ENCODE assay signal across 8 cellular contexts in the genomic region with DNA sequence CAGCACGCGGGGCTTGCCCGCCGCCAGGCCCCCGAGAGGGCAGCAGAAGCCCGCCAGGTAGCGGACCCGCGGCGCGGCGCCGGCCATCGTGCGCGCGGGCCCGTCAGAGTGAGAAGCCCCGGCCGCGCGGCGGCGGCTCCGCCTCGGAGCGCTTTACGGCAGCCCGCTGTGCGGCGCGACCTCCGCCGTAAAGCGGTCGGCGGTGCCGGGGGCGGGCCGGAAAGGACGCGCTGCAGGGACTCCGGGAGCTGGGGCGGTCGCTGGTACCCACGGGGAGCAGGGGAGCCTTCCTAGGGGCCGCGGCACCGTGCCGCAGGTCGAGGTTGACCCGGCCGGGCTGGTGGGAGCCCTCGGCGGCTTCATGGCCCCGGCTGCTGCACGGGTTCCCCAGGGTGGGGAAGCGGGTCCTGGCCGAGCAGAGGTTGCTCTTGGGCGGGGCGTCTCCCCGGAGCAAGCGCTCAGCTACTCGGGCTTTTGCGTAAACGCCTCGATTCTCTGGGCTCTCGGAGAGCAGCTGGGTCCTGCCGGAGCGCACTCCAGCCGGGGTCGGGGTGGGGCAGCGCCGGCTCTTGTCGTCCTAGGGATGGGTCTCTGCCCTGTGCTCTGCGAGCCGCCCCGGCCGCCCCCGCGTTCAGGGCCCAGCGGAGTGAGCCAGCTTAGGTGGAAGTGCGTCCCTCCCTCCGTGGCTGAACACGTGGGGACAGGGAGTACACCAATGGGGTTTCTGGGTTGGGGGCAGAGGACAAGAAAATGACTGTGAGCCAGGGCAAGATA. TPM values are rescaled to one million over a fixed set of nuclear protein-coding genes. Genes with fewer than 3 reads are reported as not detected.
DNase-seq lines count a peak whose midpoint lies in the region; ATAC-seq and TF ChIP-seq lines count a peak whose summit lies in the region.

A gene with protein sequence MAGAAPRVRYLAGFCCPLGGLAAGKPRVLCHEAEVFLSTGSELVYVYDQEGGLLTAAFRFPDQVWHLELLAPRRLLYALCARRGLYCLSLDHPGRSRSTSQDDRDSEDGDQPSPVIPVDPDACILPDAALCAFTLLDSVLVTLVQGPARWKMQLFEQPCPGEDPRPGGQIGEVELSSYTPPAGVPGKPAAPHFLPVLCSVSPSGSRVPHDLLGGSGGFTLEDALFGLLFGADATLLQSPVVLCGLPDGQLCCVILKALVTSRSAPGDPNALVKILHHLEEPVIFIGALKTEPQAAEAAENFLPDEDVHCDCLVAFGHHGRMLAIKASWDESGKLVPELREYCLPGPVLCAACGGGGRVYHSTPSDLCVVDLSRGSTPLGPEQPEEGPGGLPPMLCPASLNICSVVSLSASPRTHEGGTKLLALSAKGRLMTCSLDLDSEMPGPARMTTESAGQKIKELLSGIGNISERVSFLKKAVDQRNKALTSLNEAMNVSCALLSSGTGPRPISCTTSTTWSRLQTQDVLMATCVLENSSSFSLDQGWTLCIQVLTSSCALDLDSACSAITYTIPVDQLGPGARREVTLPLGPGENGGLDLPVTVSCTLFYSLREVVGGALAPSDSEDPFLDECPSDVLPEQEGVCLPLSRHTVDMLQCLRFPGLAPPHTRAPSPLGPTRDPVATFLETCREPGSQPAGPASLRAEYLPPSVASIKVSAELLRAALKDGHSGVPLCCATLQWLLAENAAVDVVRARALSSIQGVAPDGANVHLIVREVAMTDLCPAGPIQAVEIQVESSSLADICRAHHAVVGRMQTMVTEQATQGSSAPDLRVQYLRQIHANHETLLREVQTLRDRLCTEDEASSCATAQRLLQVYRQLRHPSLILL (minus strand): TSS at position 110 of the 774 bp plus-strand sequence. CDS start 23 bp downstream, at position 87.

- no peaks in the 10 kb centered on the region for H3K9me3 Mint-ChIP-seq in CD4-positive, alpha-beta memory T cell
- no peaks in the 10 kb centered on the region for H3K9me3 Mint-ChIP-seq in nephron

- POLR2A ChIA-PET in CD4-positive, alpha-beta memory T cell (lab: Charles Lee; ENCODE audit: partially characterized antibody), result interaction anchor here (0.8 to 9.1 kb wide), 21 partner anchors 9 to 1098 kb away, joined by 3 to 138 read pairs (median 4); a partner anchor contains a TSS

- H3K4me3 Mint-ChIP-seq in CD4-positive, alpha-beta memory T cell, result peak within 1 kb of the TSS; percentile 89 to 93 (median 90)
- H3K4me3 Mint-ChIP-seq in nephron, result peak within 1 kb of the TSS; percentile 89 to 91 (median 91)

- TF ChIP-seq CTCF in fibroblast of pulmonary artery (IDR thresholded peaks at IDR 0.05; ENCODE audit: low read length, missing control alignments) (no peak), nephron (IDR thresholded peaks at IDR 0.05; ENCODE audit: unreplicated experiment in 3 of 3) (no peak)

- CTCF ChIA-PET in CD4-positive, alpha-beta memory T cell (lab: Charles Lee; ENCODE audit: partially characterized antibody), result interaction anchor here (0.8 to 1.7 kb wide), 4 partner anchors 33 to 49 kb away, joined by 3 to 10 read pairs (median 4); no protein-coding TSS in a partner anchor

- no peaks in the 10 kb centered on the region for H3K9me3 ChIP-seq in CD4-positive, alpha-beta memory T cell (ENCODE audit: control insufficient read depth in 1 of 2, low read length in 2 of 2)

- H3K27me3 ChIP-seq in CD4-positive, alpha-beta memory T cell (ENCODE audit: insufficient read depth, low read length), result no peaks in the 10 kb centered on the region

- intact Hi-C loops in CD4-positive, alpha-beta memory T cell (cut with micrococcal nuclease), result loop anchor here (1.0 to 5.0 kb wide), 6 partner anchors 33 to 280 kb away; a partner anchor contains a TSS

- H3K36me3 Mint-ChIP-seq in CD4-positive, alpha-beta memory T cell, result peaks cover 8 to 33% of the 10 kb centered on the region in 2 donors
- H3K36me3 Mint-ChIP-seq in nephron (ENCODE audit: low read depth), result peaks cover 20% of the 10 kb centered on the region

- H3K4me1 Mint-ChIP-seq in CD4-positive, alpha-beta memory T cell, result peaks cover 17 to 43% (median 28%) of the 10 kb centered on the region in 4 donors
- H3K4me1 Mint-ChIP-seq in nephron, result peaks cover 22% of the 10 kb centered on the region

- H3K4me1 ChIP-seq in CD4-positive, alpha-beta memory T cell (ENCODE audit: insufficient read depth, low read length), result peaks cover 24% of the 10 kb centered on the region

- peak within 1 kb of the TSS; percentile 91 to 97 (median 94) for H3K27ac Mint-ChIP-seq in CD4-positive, alpha-beta memory T cell
- peak within 1 kb of the TSS; percentile 81 to 90 (median 87) for H3K27ac Mint-ChIP-seq in nephron

- peak; percentile 52 for ATAC-seq in GM19395 (IDR thresholded peaks at IDR 0.05; ENCODE audit: unreplicated experiment)
- ATAC-seq in stimulated activated naive CD8-positive, alpha-beta T cell treated with anti-CD3 and anti-CD28 coated beads, Interleukin-15, Interleukin-2, amounts not matched to agents 100 U/mL and 50 U/mL, for 24 hours, result peak; percentile 55

- H3K36me3 ChIP-seq in CD4-positive, alpha-beta memory T cell (ENCODE audit: insufficient read depth, low read length), result peaks cover 16% of the 10 kb centered on the region

- H3K4me3 ChIP-seq in CD4-positive, alpha-beta memory T cell (ENCODE audit: low read length in 2 of 2), result peak within 1 kb of the TSS; percentile 81
- peak within 1 kb of the TSS; percentile 86 for H3K4me3 ChIP-seq in fibroblast of pulmonary artery (replicated peaks; ENCODE audit: low read depth, low read length)

- DNase-seq in CD4-positive, alpha-beta memory T cell, result peak; percentile 79 to 90 (median 87)
- DNase-seq in HUDEP-2 (lab: John Stamatoyannopoulos, UW; ENCODE audit: unreplicated experiment in 76 of 76), result peak in 67 of 76 experiments; percentile 14 to 86 (median 64)
- DNase-seq in RPMI8226, result peak; percentile 90
- DNase-seq in activated T-helper 9 cell treated with anti-CD3 and anti-CD28 coated beads, Interleukin-2, amount 50 U/mL, for 16 hours (ENCODE audit: low read depth), result peak; percentile 75
- peak; percentile 78 for DNase-seq in fibroblast of pulmonary artery (ENCODE audit: low read depth)
- peak; percentile 88 for DNase-seq in stimulated activated naive CD8-positive, alpha-beta T cell treated with anti-CD3 and anti-CD28 coated beads, Interleukin-15, Interleukin-2, amounts not matched to agents 100 U/mL and 50 U/mL, for 24 hours

- peak within 1 kb of the TSS; percentile 64 for H3K27ac ChIP-seq in CD4-positive, alpha-beta memory T cell (ENCODE audit: low read depth, low read length)

- no peaks in the 10 kb centered on the region for H3K27me3 Mint-ChIP-seq in CD4-positive, alpha-beta memory T cell
- H3K27me3 Mint-ChIP-seq in nephron (ENCODE audit: low read depth), result peaks cover 6% of the 10 kb centered on the region

RNA-seq across cellular contexts. Expression of the gene that starts here (rescaled TPM):
- total RNA-seq in CD4-positive, alpha-beta memory T cell, result 10 to 100 TPM; 51.0 to 56.0 TPM
- polyA plus RNA-seq in CD4-positive, alpha-beta memory T cell, result 10 to 100 TPM in 1 of 2 donors, 1 to 10 TPM in 1; 8.5 to 16.8 TPM

Comparison
In these comparisons a context has a peak if more than half of its experiments do, and no peak if none do; other contexts are left out.
1. Peak in every context shown above with its lines: DNase-seq, ATAC-seq, H3K4me3 ChIP-seq and H3K27ac ChIP-seq.